ENCODE assay signal across 14 cellular contexts in genomic region chr17:64447526-64447925, GRCh38. TPM values are rescaled to one million over a fixed set of nuclear protein-coding genes. Genes with fewer than 3 reads are reported as not detected.
DNase-seq lines count a peak whose midpoint lies in the region; ATAC-seq, FAIRE-seq and TF ChIP-seq lines count a peak whose summit lies in the region.
"Had no signal": no experiment of that assay in that cellular context is flagged by ENCODE, and none has a peak within 500 bp of the region (broad histone marks: within the 10 kb centered on the region; RNA-seq: fewer than 3 reads in every experiment).

No MANE protein-coding gene starts in this region.

- TF ChIP-seq CTCF in GM12864 (IDR thresholded peaks at IDR 0.05; ENCODE audit: low read depth, low read length, missing control alignments) (no peak), GM12878 (IDR thresholded peaks at IDR 0.05 in 2 of 3, conservative IDR thresholded peaks at IDR 0.05 in 1 of 3; ENCODE audit: control insufficient read depth in 2 of 3, extremely low read depth in 1 of 3, insufficient read depth in 1 of 3, low read depth in 3 of 3, low read length in 3 of 3) (no peak), Caco-2 (IDR thresholded peaks at IDR 0.05; ENCODE audit: insufficient read depth in 1 of 2, low read depth in 1 of 2, low read length in 1 of 2, severe bottlenecking in 1 of 2, unreplicated experiment in 1 of 2) (no peak)

- CTCF ChIA-PET in GM12878 (lab: Yijun Ruan, JAX) = interaction anchor here (0.6 to 3.3 kb wide), 3 partner anchors 27 to 156 kb away, joined by 3 to 26 read pairs (median 5); no protein-coding TSS in a partner anchor
- CTCF ChIA-PET in Caco-2 (lab: Charles Lee) = no interaction called here

- H3K4me1 Mint-ChIP-seq in Caco-2 (ENCODE audit: low read depth, unreplicated experiment) = peaks cover under 1% of the 10 kb centered on the region

- H3K4me2 ChIP-seq in BLaER1 (peak overlapping the region; percentile 72; the same call in 1 of the 2 replicates), GM12878 (ENCODE audit: control insufficient read depth, insufficient read depth) (no peak overlapping the region)

- H3K36me3 Mint-ChIP-seq in Caco-2 (ENCODE audit: insufficient read depth, unreplicated experiment) = no peaks in the 10 kb centered on the region

- H3K79me2 ChIP-seq in GM12878 (ENCODE audit: control insufficient read depth, insufficient read depth, low read length) = no peaks in the 10 kb centered on the region

- H4K20me1 ChIP-seq in BLaER1 (no peaks in the 10 kb centered on the region), GM12878 (ENCODE audit: control insufficient read depth, insufficient read depth) (no peaks in the 10 kb centered on the region)

- H3K9ac ChIP-seq in BLaER1 = no peak overlapping the region
- H3K9ac ChIP-seq in GM12878 (ENCODE audit: control insufficient read depth, insufficient read depth, low read length) = no peak overlapping the region

- no TSS peak for BruUV-seq in GM12878 (replicated peaks; lab: Mats Ljungman, UMichigan)
- no TSS peak for BruUV-seq in Caco-2 (replicated peaks; lab: Mats Ljungman, UMichigan)

- H3K36me3 ChIP-seq in BLaER1 = peaks cover 16% of the 10 kb centered on the region
- H3K36me3 ChIP-seq in GM12878 (ENCODE audit: control insufficient read depth in 2 of 2, insufficient read depth in 2 of 2, low read length in 1 of 2) = no peaks in the 10 kb centered on the region
- H3K36me3 ChIP-seq in Caco-2 (ENCODE audit: control insufficient read depth, insufficient read depth, low read length) = no peaks in the 10 kb centered on the region

- H3K27me3 Mint-ChIP-seq in Caco-2 (ENCODE audit: insufficient read depth, unreplicated experiment) = no peaks in the 10 kb centered on the region

- no peak overlapping the region for H3K4me3 ChIP-seq in BLaER1
- H3K4me3 ChIP-seq in GM12864 (ENCODE audit: low read depth, low read length) = no peak overlapping the region
- no peak overlapping the region for H3K4me3 ChIP-seq in GM12878
- no peak overlapping the region for H3K4me3 ChIP-seq in Caco-2 (ENCODE audit: low read depth, low read length)

- H3K9me3 ChIP-seq in BLaER1 = no peaks in the 10 kb centered on the region
- no peaks in the 10 kb centered on the region for H3K9me3 ChIP-seq in GM12878 (replicated peaks; ENCODE audit: control insufficient read depth, insufficient read depth, low read length)
- H3K9me3 ChIP-seq in Caco-2 = no peaks in the 10 kb centered on the region

- H3K4me3 Mint-ChIP-seq in Caco-2 (ENCODE audit: unreplicated experiment) = no peak overlapping the region
- H3K4me3 Mint-ChIP-seq: HFFc6 had no signal

- TF ChIP-seq POLR2A in GM12878 (IDR thresholded peaks at IDR 0.05; ENCODE audit: low read depth, low read length) = no peak

- no peaks in the 10 kb centered on the region for H3K9me3 Mint-ChIP-seq in Caco-2 (ENCODE audit: unreplicated experiment)
- H3K9me3 Mint-ChIP-seq: HFFc6 had no signal

- H3K27ac ChIP-seq in BLaER1 (peak overlapping the region; percentile 75), GM12878 (ENCODE audit: control insufficient read depth, insufficient read depth) (no peak overlapping the region)

- TF ChIP-seq EP300 in GM12878 (IDR thresholded peaks at IDR 0.05; ENCODE audit: borderline replicate concordance in 1 of 2, control insufficient read depth in 1 of 2, low read depth in 2 of 2, low read length in 2 of 2) = no peak

- POLR2A ChIA-PET in GM12878 (lab: Charles Lee) (interaction anchor here (0.6 to 1.0 kb wide), 2 partner anchors 9 to 38 kb away, joined by 3 read pairs; no protein-coding TSS in a partner anchor), Caco-2 (lab: Charles Lee) (no interaction called here)

- peak; percentile 44 for DNase-seq in GM12864 (ENCODE audit: low read depth)
- no peak for DNase-seq in GM12878 (ENCODE audit: low read depth, low spot score)
- DNase-seq in NCI-H128 (lab: John Stamatoyannopoulos, UW; ENCODE audit: unreplicated experiment) = no peak
- no peak for DNase-seq in Caco-2
- DNase-seq: HFFc6, NCI-H1417 treated with DMSO at 0.1 percent for 48 hours, NCI-H2029 treated with DMSO at 0.1 percent for 48 hours, NCI-H510A, RPMI8226 had no signal

- no peak overlapping the region for H3K27ac Mint-ChIP-seq in Caco-2 (ENCODE audit: unreplicated experiment)
- H3K27ac Mint-ChIP-seq: HFFc6 had no signal

- intact Hi-C loops in GM12878 (cut with micrococcal nuclease; ENCODE audit: unreplicated experiment) (no loop called here), Caco-2 (cut with micrococcal nuclease; ENCODE audit: unreplicated experiment) (no loop called here)

- no peak for FAIRE-seq in GM12878 (lab: Jason Lieb, UNC)
- FAIRE-seq: GM12891 had no signal

- peaks cover 68% of the 10 kb centered on the region for H3K4me1 ChIP-seq in BLaER1
- H3K4me1 ChIP-seq in GM12878 (ENCODE audit: control insufficient read depth, insufficient read depth, low read length) = peaks cover 6% of the 10 kb centered on the region
- no peaks in the 10 kb centered on the region for H3K4me1 ChIP-seq in Caco-2

- in situ Hi-C loops in GM12878 (cut with MboI) = no loop called here

- WGBS in GM12878 (ENCODE audit: insufficient coverage, insufficient replicate concordance, low lambda C conversion rate, missing lambda C conversion rate) = 0% methylated on average over 1 of the region's 1 CpG

- RAD21 ChIA-PET in GM12878 (lab: Charles Lee; ENCODE audit: unreplicated experiment) = no interaction called here

- H2AFZ ChIP-seq in GM12878 (ENCODE audit: control insufficient read depth, low read depth, low read length) = no peak overlapping the region

- H3K27me3 ChIP-seq in BLaER1 (no peaks in the 10 kb centered on the region), GM12878 (replicated peaks in 1 of 2; ENCODE audit: control insufficient read depth in 2 of 2, insufficient read depth in 2 of 2, low read length in 1 of 2) (no peaks in the 10 kb centered on the region), Caco-2 (replicated peaks; ENCODE audit: control insufficient read depth, insufficient read depth, low read length) (no peaks in the 10 kb centered on the region)

- peak; percentile 58 for ATAC-seq in HG03097 (IDR thresholded peaks at IDR 0.05; ENCODE audit: low FRiP score, unreplicated experiment)
- no peak for ATAC-seq in GM12878
- no peak for ATAC-seq in HG02840 (IDR thresholded peaks at IDR 0.05; ENCODE audit: low FRiP score, unreplicated experiment)

- TF ChIP-seq RAD21 in GM12878 (IDR thresholded peaks at IDR 0.05; ENCODE audit: insufficient read depth, low read depth, low read length) = no peak

- SMC1A ChIA-PET in GM12878 (lab: Charles Lee; ENCODE audit: uncharacterized antibody, unreplicated experiment) = interaction anchor here (0.6 to 1.0 kb wide), 2 partner anchors 27 to 73 kb away, joined by 3 to 4 read pairs; no protein-coding TSS in a partner anchor

RNA-seq across cellular contexts. Expression of gene MILR1, which starts 1.4 kb away (rescaled TPM):
- total RNA-seq in GM12878 (2013; cell fraction: nucleolus; rRNA removed) = 8.4 and 8.8 TPM in 2 replicates
- total RNA-seq in GM12878 (2014; rRNA removed) (15.4 and 17.8 TPM in 2 replicates), GM12878 (2014; rRNA removed; fragmentation: Illumina TruSeq; extraction: Trizol) (24.0 and 24.6 TPM in 2 replicates), GM12878 (2021) (13.2 and 16.7 TPM in 2 replicates), Caco-2 (2022) (not detected in 2 replicates)
- polyA plus RNA-seq in GM12878 (2011; ENCODE audit: low read depth) = 3.6 TPM
- polyA plus RNA-seq in GM12878 (2011; rRNA removed) (2.0 and 2.4 TPM in 2 replicates), GM12878 (2014; fragmentation: Illumina TruSeq; extraction: Trizol) (47.2 and 54.1 TPM in 2 replicates), GM12878 (2014; fragmentation: Nextera tagmentation; extraction: Ambion mirVana) (10 to 100 TPM; 16.2 to 25.0 TPM), GM12878 (2014; rRNA removed) (16.4 and 19.2 TPM in 2 replicates), GM12878 (2016; fragmentation: Nextera tagmentation; extraction: Ambion mirVana) (1 to 10 TPM; 2.8 to 4.3 TPM)
- polyA plus RNA-seq in GM12878 (2011; cell fraction: cytosol; rRNA removed) = 2.1 and 3.8 TPM in 2 replicates
- 0.94 and 3.6 TPM in 2 replicates for polyA plus RNA-seq in GM12878 (2011; cell fraction: nucleus; rRNA removed)
- 3.4 and 5.0 TPM in 2 replicates for polyA plus RNA-seq in GM12878 (2012)
- polyA minus RNA-seq in GM12878 (2011; rRNA and poly(A)+ RNA removed) = 1.9 and 3.1 TPM in 2 replicates
- polyA minus RNA-seq in GM12878 (2011; cell fraction: cytosol; rRNA and poly(A)+ RNA removed) = not detected in 2 replicates
- 0.67 and 0.85 TPM in 2 replicates for polyA minus RNA-seq in GM12878 (2011; cell fraction: nucleus; rRNA and poly(A)+ RNA removed)

RNA-seq across cellular contexts. Expression of gene POLG2, which starts 49.3 kb away (rescaled TPM):
- 67.1 and 73.4 TPM in 2 replicates for total RNA-seq in GM12878 (2013; cell fraction: nucleolus; rRNA removed)
- 17.1 and 18.0 TPM in 2 replicates for total RNA-seq in GM12878 (2014; rRNA removed)
- total RNA-seq in GM12878 (2014; rRNA removed; fragmentation: Illumina TruSeq; extraction: Trizol) = 22.0 and 22.8 TPM in 2 replicates
- 20.6 and 27.3 TPM in 2 replicates for total RNA-seq in GM12878 (2021)
- polyA plus RNA-seq in GM12878 (2011; ENCODE audit: low read depth) = 11.2 TPM
- polyA plus RNA-seq in GM12878 (2011; rRNA removed) = 24.8 and 32.9 TPM in 2 replicates
- 10.6 and 12.0 TPM in 2 replicates for polyA plus RNA-seq in GM12878 (2011; cell fraction: cytosol; rRNA removed)
- 28.2 and 31.3 TPM in 2 replicates for polyA plus RNA-seq in GM12878 (2011; cell fraction: nucleus; rRNA removed)
- polyA plus RNA-seq in GM12878 (2012) = 17.8 and 18.2 TPM in 2 replicates
- 22.4 and 24.9 TPM in 2 replicates for polyA plus RNA-seq in GM12878 (2014; fragmentation: Illumina TruSeq; extraction: Trizol)
- polyA plus RNA-seq in GM12878 (2014; fragmentation: Nextera tagmentation; extraction: Ambion mirVana) = 10 to 100 TPM; 10.2 to 13.5 TPM
- 22.3 and 27.7 TPM in 2 replicates for polyA plus RNA-seq in GM12878 (2014; rRNA removed)
- polyA plus RNA-seq in GM12878 (2016; fragmentation: Nextera tagmentation; extraction: Ambion mirVana) = 10 to 100 TPM; 22.1 to 26.7 TPM
- polyA minus RNA-seq in GM12878 (2011; rRNA and poly(A)+ RNA removed) = 10.4 and 12.3 TPM in 2 replicates
- 4.7 and 9.5 TPM in 2 replicates for polyA minus RNA-seq in GM12878 (2011; cell fraction: cytosol; rRNA and poly(A)+ RNA removed)
- polyA minus RNA-seq in GM12878 (2011; cell fraction: nucleus; rRNA and poly(A)+ RNA removed) = 19.0 and 23.3 TPM in 2 replicates
- 28.9 and 32.9 TPM in 2 replicates for total RNA-seq in Caco-2 (2022)

RNA-seq across cellular contexts. Expression of gene PECAM1, which starts 56.9 kb away (rescaled TPM):
- 32.2 and 34.1 TPM in 2 replicates for total RNA-seq in GM12878 (2013; cell fraction: nucleolus; rRNA removed)
- total RNA-seq in GM12878 (2014; rRNA removed) (11.1 and 13.2 TPM in 2 replicates), GM12878 (2014; rRNA removed; fragmentation: Illumina TruSeq; extraction: Trizol) (9.5 and 9.7 TPM in 2 replicates), GM12878 (2021) (26.1 and 35.2 TPM in 2 replicates), Caco-2 (2022) (4.0 and 4.7 TPM in 2 replicates)
- polyA plus RNA-seq in GM12878 (2011; ENCODE audit: low read depth) = 1.1 TPM
- polyA plus RNA-seq in GM12878 (2011; rRNA removed) (32.7 and 34.7 TPM in 2 replicates), GM12878 (2014; fragmentation: Illumina TruSeq; extraction: Trizol) (13.9 and 17.4 TPM in 2 replicates), GM12878 (2014; fragmentation: Nextera tagmentation; extraction: Ambion mirVana) (1 to 10 TPM; 6.9 to 7.5 TPM), GM12878 (2014; rRNA removed) (16.7 and 20.6 TPM in 2 replicates), GM12878 (2016; fragmentation: Nextera tagmentation; extraction: Ambion mirVana) (10 to 100 TPM; 12.5 to 14.1 TPM)
- 21.0 and 34.5 TPM in 2 replicates for polyA plus RNA-seq in GM12878 (2011; cell fraction: cytosol; rRNA removed)
- 10.6 and 20.6 TPM in 2 replicates for polyA plus RNA-seq in GM12878 (2011; cell fraction: nucleus; rRNA removed)
- 1.4 and 3.6 TPM in 2 replicates for polyA plus RNA-seq in GM12878 (2012)
- 101 and 135 TPM in 2 replicates for polyA minus RNA-seq in GM12878 (2011; rRNA and poly(A)+ RNA removed)
- polyA minus RNA-seq in GM12878 (2011; cell fraction: cytosol; rRNA and poly(A)+ RNA removed) = 10.6 and 22.3 TPM in 2 replicates
- 14.3 and 19.1 TPM in 2 replicates for polyA minus RNA-seq in GM12878 (2011; cell fraction: nucleus; rRNA and poly(A)+ RNA removed)
- polyA plus RNA-seq: AG04450 had no signal

RNA-seq across cellular contexts. Expression of gene DDX5, which starts 58.6 kb away (rescaled TPM):
- total RNA-seq in GM12878 (2013; cell fraction: nucleolus; rRNA removed) = 814 and 838 TPM in 2 replicates
- total RNA-seq in GM12878 (2014; rRNA removed) (257 and 299 TPM in 2 replicates), GM12878 (2014; rRNA removed; fragmentation: Illumina TruSeq; extraction: Trizol) (482 and 485 TPM in 2 replicates), GM12878 (2021) (713 and 715 TPM in 2 replicates), Caco-2 (2022) (648 and 667 TPM in 2 replicates)
- polyA plus RNA-seq in GM12878 (2011; ENCODE audit: low read depth) = 329 TPM
- polyA plus RNA-seq in GM12878 (2011; rRNA removed) (766 and 1,007 TPM in 2 replicates), GM12878 (2014; fragmentation: Illumina TruSeq; extraction: Trizol) (689 and 910 TPM in 2 replicates), GM12878 (2014; fragmentation: Nextera tagmentation; extraction: Ambion mirVana) (100 to 1,000 TPM; 530 to 888 TPM), GM12878 (2014; rRNA removed) (1,062 and 1,423 TPM in 2 replicates), GM12878 (2016; fragmentation: Nextera tagmentation; extraction: Ambion mirVana) (100 to 1,000 TPM; 723 to 740 TPM)
- 509 and 785 TPM in 2 replicates for polyA plus RNA-seq in GM12878 (2011; cell fraction: cytosol; rRNA removed)
- 2,281 and 3,127 TPM in 2 replicates for polyA plus RNA-seq in GM12878 (2011; cell fraction: nucleus; rRNA removed)
- 326 and 388 TPM in 2 replicates for polyA plus RNA-seq in GM12878 (2012)
- 294 and 317 TPM in 2 replicates for polyA minus RNA-seq in GM12878 (2011; rRNA and poly(A)+ RNA removed)
- 228 and 246 TPM in 2 replicates for polyA minus RNA-seq in GM12878 (2011; cell fraction: cytosol; rRNA and poly(A)+ RNA removed)
- 742 and 1,263 TPM in 2 replicates for polyA minus RNA-seq in GM12878 (2011; cell fraction: nucleus; rRNA and poly(A)+ RNA removed)

RNA-seq across cellular contexts. Expression of gene CEP95, which starts 59.3 kb away (rescaled TPM):
- 185 and 189 TPM in 2 replicates for total RNA-seq in GM12878 (2013; cell fraction: nucleolus; rRNA removed)
- 28.4 and 31.3 TPM in 2 replicates for total RNA-seq in GM12878 (2014; rRNA removed)
- total RNA-seq in GM12878 (2014; rRNA removed; fragmentation: Illumina TruSeq; extraction: Trizol) = 35.1 and 36.6 TPM in 2 replicates
- total RNA-seq in GM12878 (2021) = 25.0 and 27.8 TPM in 2 replicates
- polyA plus RNA-seq in GM12878 (2011; ENCODE audit: low read depth) = 30.9 TPM
- polyA plus RNA-seq in GM12878 (2011; rRNA removed) = 54.9 and 76.9 TPM in 2 replicates
- polyA plus RNA-seq in GM12878 (2011; cell fraction: cytosol; rRNA removed) = 14.0 and 14.4 TPM in 2 replicates
- polyA plus RNA-seq in GM12878 (2011; cell fraction: nucleus; rRNA removed) = 89.8 and 130 TPM in 2 replicates
- 37.3 and 43.4 TPM in 2 replicates for polyA plus RNA-seq in GM12878 (2012)
- polyA plus RNA-seq in GM12878 (2014; fragmentation: Illumina TruSeq; extraction: Trizol) = 37.2 and 41.8 TPM in 2 replicates
- polyA plus RNA-seq in GM12878 (2014; fragmentation: Nextera tagmentation; extraction: Ambion mirVana) = 10 to 100 TPM; 17.7 to 22.6 TPM
- polyA plus RNA-seq in GM12878 (2014; rRNA removed) = 32.9 and 36.6 TPM in 2 replicates
- polyA plus RNA-seq in GM12878 (2016; fragmentation: Nextera tagmentation; extraction: Ambion mirVana) = 10 to 100 TPM; 24.7 to 25.5 TPM
- 29.8 and 30.0 TPM in 2 replicates for polyA minus RNA-seq in GM12878 (2011; rRNA and poly(A)+ RNA removed)
- polyA minus RNA-seq in GM12878 (2011; cell fraction: cytosol; rRNA and poly(A)+ RNA removed) = 10.2 and 22.7 TPM in 2 replicates
- polyA minus RNA-seq in GM12878 (2011; cell fraction: nucleus; rRNA and poly(A)+ RNA removed) = 38.3 and 61.3 TPM in 2 replicates
- total RNA-seq in Caco-2 (2022) = 63.6 and 69.4 TPM in 2 replicates
